Comparison of ENCODE assay signal across 10 cellular contexts in the genomic region with DNA sequence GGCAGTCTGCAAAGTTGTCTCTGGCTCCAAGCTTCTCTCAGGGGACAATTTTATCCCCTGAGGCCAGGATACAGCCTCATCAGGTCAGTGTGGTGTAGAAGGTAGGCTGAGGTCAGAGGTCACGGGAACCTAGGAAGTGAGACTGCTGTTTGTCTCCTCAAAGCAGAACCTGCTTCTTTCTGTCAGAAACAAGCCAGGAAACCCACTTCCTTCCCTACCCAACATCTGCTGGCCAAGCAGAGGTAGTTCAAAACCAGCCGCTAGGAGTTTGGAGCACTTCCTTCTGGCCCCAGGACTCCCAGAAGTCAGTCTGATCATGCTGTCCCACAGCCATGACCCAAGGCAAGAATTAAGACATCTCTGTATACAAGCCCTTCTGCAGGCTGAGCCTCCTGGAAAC.
A peak's percentile ranks its signal among the peaks of the same experiment; 100 is the strongest.
DNase-seq lines count a peak whose midpoint lies in the region.
"Had no signal": no experiment of that assay in that cellular context is flagged by ENCODE, and none has a peak within 500 bp of the region (broad histone marks: within the 10 kb centered on the region; RNA-seq: fewer than 3 reads in every experiment).

No MANE protein-coding gene starts in this region.

- H3K27me3 ChIP-seq in muscle layer of duodenum (ENCODE audit: low read depth, low read length) = no peaks in the 10 kb centered on the region

- H3K27ac ChIP-seq in caudate nucleus (ENCODE audit: low read depth, low read length) (peak overlapping the region; percentile 73), muscle layer of duodenum (ENCODE audit: low read length) (peak overlapping the region; percentile 79)

- no peaks in the 10 kb centered on the region for H3K36me3 ChIP-seq in muscle layer of duodenum (ENCODE audit: control insufficient read depth in 1 of 2, insufficient read depth in 2 of 2, low read length in 2 of 2)

- no peak overlapping the region for H3K4me3 ChIP-seq in muscle layer of duodenum (ENCODE audit: low read depth in 1 of 2, low read length in 2 of 2)

- peaks cover 0 to 18% of the 10 kb centered on the region in 2 donors for H3K4me1 ChIP-seq in muscle layer of duodenum (ENCODE audit: control insufficient read depth in 1 of 2, insufficient read depth in 2 of 2, low read length in 2 of 2)

- no peaks in the 10 kb centered on the region for H3K9me3 ChIP-seq in muscle layer of duodenum (ENCODE audit: control insufficient read depth in 1 of 2, low read length in 2 of 2)

- DNase-seq in CMK (ENCODE audit: low read depth) (peak; percentile 12), Kasumi-1 (lab: John Stamatoyannopoulos, UW) (peak; percentile 95 to 97), caudate nucleus (lab: John Stamatoyannopoulos, UW) (peak in 5 of 61 donors; percentile 9 to 46 (median 19)), DMS53 treated with DMSO at 0.1 percent for 48 hours (lab: John Stamatoyannopoulos, UW; ENCODE audit: unreplicated experiment) (no peak), foreskin melanocyte (no peak), NCI-H2227 treated with DMSO at 0.1 percent for 48 hours (lab: John Stamatoyannopoulos, UW) (no peak), DMS53 (lab: John Stamatoyannopoulos, UW) (no peak)
- DNase-seq: HCEC 1CT, NCI-H1930 had no signal

Comparison
In these comparisons a context has a peak if more than half of its experiments do, and no peak if none do; other contexts are left out.
1. DNase-seq: peak in CMK (single experiment) and Kasumi-1 (2 of 2); none in DMS53 treated with DMSO at 0.1 percent for 48 hours (single experiment), foreskin melanocyte (single experiment), NCI-H2227 treated with DMSO at 0.1 percent for 48 hours (single experiment) and DMS53 (single experiment).